ENCODE assay signal across 1 cellular context in the genomic region with DNA sequence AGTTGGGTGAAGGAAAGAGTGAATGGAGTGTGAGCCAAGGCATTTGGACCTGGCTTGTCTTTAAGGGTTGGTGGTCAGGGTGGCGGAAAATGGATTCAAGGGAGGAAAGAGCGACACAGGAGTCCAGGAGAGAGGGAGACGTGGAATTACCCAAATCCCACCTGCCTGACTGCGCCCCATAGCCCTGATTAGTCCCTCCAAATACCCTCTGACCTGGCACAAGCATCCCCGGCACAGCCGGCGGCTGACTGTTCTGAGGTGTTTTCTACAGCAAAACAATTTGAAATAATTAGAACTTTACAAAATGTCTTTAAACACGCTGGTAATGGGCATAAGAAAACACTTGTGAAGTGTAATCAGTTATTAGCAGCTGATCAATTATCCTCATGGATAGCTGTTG.
TF ChIP-seq lines count a peak whose summit lies in the region.

No MANE protein-coding gene starts in this region.

TF ChIP-seq in GM23338, 12 proteins besides CTCF, POLR2A, EP300 and RAD21 (continued from another document):
- TF ChIP-seq, protein P1, sequence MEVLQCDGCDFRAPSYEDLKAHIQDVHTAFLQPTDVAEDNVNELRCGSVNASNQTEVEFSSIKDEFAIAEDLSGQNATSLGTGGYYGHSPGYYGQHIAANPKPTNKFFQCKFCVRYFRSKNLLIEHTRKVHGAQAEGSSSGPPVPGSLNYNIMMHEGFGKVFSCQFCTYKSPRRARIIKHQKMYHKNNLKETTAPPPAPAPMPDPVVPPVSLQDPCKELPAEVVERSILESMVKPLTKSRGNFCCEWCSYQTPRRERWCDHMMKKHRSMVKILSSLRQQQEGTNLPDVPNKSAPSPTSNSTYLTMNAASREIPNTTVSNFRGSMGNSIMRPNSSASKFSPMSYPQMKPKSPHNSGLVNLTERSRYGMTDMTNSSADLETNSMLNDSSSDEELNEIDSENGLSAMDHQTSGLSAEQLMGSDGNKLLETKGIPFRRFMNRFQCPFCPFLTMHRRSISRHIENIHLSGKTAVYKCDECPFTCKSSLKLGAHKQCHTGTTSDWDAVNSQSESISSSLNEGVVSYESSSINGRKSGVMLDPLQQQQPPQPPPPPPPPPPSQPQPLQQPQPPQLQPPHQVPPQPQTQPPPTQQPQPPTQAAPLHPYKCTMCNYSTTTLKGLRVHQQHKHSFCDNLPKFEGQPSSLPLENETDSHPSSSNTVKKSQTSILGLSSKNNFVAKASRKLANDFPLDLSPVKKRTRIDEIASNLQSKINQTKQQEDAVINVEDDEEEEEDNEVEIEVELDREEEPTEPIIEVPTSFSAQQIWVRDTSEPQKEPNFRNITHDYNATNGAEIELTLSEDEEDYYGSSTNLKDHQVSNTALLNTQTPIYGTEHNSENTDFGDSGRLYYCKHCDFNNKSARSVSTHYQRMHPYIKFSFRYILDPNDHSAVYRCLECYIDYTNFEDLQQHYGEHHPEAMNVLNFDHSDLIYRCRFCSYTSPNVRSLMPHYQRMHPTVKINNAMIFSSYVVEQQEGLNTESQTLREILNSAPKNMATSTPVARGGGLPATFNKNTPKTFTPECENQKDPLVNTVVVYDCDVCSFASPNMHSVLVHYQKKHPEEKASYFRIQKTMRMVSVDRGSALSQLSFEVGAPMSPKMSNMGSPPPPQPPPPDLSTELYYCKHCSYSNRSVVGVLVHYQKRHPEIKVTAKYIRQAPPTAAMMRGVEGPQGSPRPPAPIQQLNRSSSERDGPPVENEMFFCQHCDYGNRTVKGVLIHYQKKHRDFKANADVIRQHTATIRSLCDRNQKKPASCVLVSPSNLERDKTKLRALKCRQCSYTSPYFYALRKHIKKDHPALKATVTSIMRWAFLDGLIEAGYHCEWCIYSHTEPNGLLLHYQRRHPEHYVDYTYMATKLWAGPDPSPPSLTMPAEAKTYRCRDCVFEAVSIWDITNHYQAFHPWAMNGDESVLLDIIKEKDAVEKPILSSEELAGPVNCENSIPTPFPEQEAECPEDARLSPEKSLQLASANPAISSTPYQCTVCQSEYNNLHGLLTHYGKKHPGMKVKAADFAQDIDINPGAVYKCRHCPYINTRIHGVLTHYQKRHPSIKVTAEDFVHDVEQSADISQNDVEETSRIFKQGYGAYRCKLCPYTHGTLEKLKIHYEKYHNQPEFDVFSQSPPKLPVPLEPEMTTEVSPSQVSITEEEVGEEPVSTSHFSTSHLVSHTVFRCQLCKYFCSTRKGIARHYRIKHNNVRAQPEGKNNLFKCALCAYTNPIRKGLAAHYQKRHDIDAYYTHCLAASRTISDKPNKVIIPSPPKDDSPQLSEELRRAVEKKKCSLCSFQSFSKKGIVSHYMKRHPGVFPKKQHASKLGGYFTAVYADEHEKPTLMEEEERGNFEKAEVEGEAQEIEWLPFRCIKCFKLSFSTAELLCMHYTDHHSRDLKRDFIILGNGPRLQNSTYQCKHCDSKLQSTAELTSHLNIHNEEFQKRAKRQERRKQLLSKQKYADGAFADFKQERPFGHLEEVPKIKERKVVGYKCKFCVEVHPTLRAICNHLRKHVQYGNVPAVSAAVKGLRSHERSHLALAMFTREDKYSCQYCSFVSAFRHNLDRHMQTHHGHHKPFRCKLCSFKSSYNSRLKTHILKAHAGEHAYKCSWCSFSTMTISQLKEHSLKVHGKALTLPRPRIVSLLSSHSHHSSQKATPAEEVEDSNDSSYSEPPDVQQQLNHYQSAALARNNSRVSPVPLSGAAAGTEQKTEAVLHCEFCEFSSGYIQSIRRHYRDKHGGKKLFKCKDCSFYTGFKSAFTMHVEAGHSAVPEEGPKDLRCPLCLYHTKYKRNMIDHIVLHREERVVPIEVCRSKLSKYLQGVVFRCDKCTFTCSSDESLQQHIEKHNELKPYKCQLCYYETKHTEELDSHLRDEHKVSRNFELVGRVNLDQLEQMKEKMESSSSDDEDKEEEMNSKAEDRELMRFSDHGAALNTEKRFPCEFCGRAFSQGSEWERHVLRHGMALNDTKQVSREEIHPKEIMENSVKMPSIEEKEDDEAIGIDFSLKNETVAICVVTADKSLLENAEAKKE (CRISPR knock-in tag; IDR thresholded peaks at IDR 0.05): no peak
- no peak for TF ChIP-seq NANOG (IDR thresholded peaks at IDR 0.05; ENCODE audit: borderline replicate concordance)
